Comparison of ENCODE assay signal across 21 cellular contexts in the genomic region with DNA sequence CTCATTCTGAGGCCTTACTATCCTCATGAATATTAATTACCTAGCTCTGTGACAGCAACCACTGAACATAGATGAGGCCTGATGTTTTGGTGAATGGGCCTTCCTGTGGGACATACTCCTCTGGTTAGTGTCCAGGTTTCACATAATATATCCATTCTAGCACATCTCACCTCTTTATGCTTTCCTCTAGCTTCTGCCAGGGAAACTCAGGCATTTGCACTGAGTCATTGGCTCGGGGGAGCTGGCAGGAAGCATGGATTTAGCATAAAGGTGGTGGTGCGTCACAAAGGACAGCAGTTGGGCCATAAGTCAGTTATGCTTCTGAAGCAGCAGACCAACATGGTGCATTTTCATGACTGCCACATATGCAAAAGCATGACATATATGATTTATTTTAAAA. TPM values are rescaled to one million over a fixed set of nuclear protein-coding genes. Genes with fewer than 3 reads are reported as not detected.
DNase-seq lines count a peak whose midpoint lies in the region; ATAC-seq and TF ChIP-seq lines count a peak whose summit lies in the region.
"Had no signal": no experiment of that assay in that cellular context is flagged by ENCODE, and none has a peak within 500 bp of the region (broad histone marks: within the 10 kb centered on the region; RNA-seq: fewer than 3 reads in every experiment).

No MANE protein-coding gene starts in this region.

- intact Hi-C loops in mucosa of descending colon (cut with DNase I, micrococcal nuclease), result no loop called here

- H3K4me3 ChIP-seq in astrocyte of the spinal cord (ENCODE audit: low read depth, low read length) (no peak overlapping the region), mucosa of descending colon (no peak overlapping the region)
- H3K4me3 ChIP-seq: heart left ventricle, upper lobe of left lung had no signal

- no peaks in the 10 kb centered on the region for H3K9me3 ChIP-seq in mucosa of descending colon
- H3K9me3 ChIP-seq: upper lobe of left lung had no signal

- no peak for ATAC-seq in mucosa of descending colon
- ATAC-seq: activated T-cell treated with anti-CD3 and anti-CD28 coated beads, Interleukin-2, amount 50 U/mL, for 72 hours; heart left ventricle; naive thymus-derived CD4-positive, alpha-beta T cell; right cardiac atrium; stimulated activated effector memory CD8-positive, alpha-beta T cell treated with anti-CD3 and anti-CD28 coated beads, Interleukin-12 subunit alpha, Interleukin-12 subunit beta, amount 100 ng/mL, for 72 hours had no signal

- TF ChIP-seq CTCF in astrocyte of the spinal cord (IDR thresholded peaks at IDR 0.05; ENCODE audit: low read depth, low read length) (no peak), mucosa of descending colon (IDR thresholded peaks at IDR 0.05) (no peak)

- no peaks in the 10 kb centered on the region for H3K36me3 ChIP-seq in mucosa of descending colon (ENCODE audit: low read depth)
- H3K36me3 ChIP-seq: heart left ventricle, upper lobe of left lung had no signal

- peaks cover 13% of the 10 kb centered on the region for H3K4me1 ChIP-seq in mucosa of descending colon (ENCODE audit: low read depth)

- in situ Hi-C loops in Caki2 (cut with HindIII; ENCODE audit: low pct_unique_long_range_greater_than_20kb, low sequenced_read_pairs), result no loop called here
- in situ Hi-C loops in astrocyte of the spinal cord (cut with HindIII; ENCODE audit: low sequenced_read_pairs), result no loop called here

- DNase-seq in Caki2 (ENCODE audit: low read depth) (peak; percentile 52), LHCN-M2 (ENCODE audit: low read depth) (peak; percentile 23), astrocyte of the spinal cord (ENCODE audit: low read depth, low spot score) (peak; percentile 84), iris pigment epithelial cell (ENCODE audit: low read depth) (peak; percentile 91), mucosa of descending colon (no peak), NCI-H345 (lab: John Stamatoyannopoulos, UW) (no peak), GM19238 (ENCODE audit: insufficient read length, low spot score) (no peak), occipital lobe (lab: John Stamatoyannopoulos, UW) (no peak)
- DNase-seq: activated T-cell treated with anti-CD3 and anti-CD28 coated beads, Interleukin-2, amount 50 U/mL, for 72 hours; AML-193; aorta; DMS153; effector memory CD4-positive, alpha-beta T cell; heart left ventricle; naive thymus-derived CD4-positive, alpha-beta T cell; NCI-H1436 treated with DMSO at 0.1 percent for 48 hours; right cardiac atrium; stimulated activated CD4-positive, alpha-beta T cell treated with anti-CD3 and anti-CD28 coated beads, Interleukin-4, amount 100 ng/mL, for 4 hours; T-helper 1 cell; upper lobe of left lung had no signal

RNA-seq across cellular contexts. Expression of a gene that starts 37.5 kb away (rescaled TPM):
- total RNA-seq in Caki2 (2014; rRNA removed; shearing (Covaris generic); ENCODE audit: low replicate concordance), result 0.95 and 0.96 TPM in 2 replicates
- total RNA-seq in LHCN-M2 (2014; rRNA removed) (0.77 and 1.3 TPM in 2 replicates), mucosa of descending colon (1 to 10 TPM in 2 of 3 donors, under 1 TPM in 1; 0.98 to 9.0 (median 2.0) TPM), occipital lobe (59.0 TPM)
- polyA plus RNA-seq in LHCN-M2 (2012), result 0.67 TPM

Comparison
In these comparisons a context has a peak if more than half of its experiments do, and no peak if none do; other contexts are left out.
1. DNase-seq: peak in Caki2 (single experiment), LHCN-M2 (single experiment), astrocyte of the spinal cord (single experiment) and iris pigment epithelial cell (single experiment); none in mucosa of descending colon (0 of 3), NCI-H345 (single experiment), GM19238 (single experiment) and occipital lobe (single experiment).